In the genomic region with DNA sequence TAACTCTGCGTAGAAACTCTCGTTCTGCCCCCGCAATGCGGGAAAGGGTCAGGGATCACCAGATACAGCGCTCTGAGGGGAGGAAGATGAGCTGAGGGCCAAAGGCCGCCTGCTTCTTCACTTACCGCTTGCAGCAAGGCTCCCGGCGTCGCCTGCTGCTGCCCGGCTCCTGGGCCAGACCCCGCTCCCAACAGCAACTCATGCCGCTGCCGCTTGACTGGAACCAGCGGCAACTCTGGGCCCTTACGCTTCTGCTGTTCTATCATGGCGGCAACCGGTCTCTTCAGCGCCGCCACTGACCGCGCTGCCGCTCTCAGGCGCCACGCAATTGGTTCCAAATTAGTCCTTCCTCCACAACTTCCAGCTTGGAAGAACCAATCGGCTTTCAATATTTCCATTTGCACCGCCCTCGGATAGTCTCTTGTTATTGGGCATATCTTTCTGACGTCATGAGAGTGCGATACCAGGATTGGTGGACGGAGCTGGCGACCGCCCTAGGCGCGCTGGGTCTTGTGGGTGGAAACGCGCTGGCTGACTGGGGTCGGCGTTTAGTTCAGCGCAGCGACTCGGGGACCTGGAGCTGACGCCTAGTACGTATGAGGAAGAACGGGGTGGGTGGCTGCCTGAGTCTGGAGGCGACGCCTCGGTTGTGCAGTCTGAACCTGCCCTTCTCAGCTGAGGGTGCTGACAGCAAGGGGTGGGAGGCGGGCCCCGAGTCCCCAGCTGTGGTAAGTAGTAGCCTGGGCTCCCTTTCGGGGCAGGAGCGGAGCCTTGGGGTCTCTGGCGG, we compare ENCODE assay signal across 1 cellular context.
TF ChIP-seq lines count a peak whose summit lies in the region.

A gene (minus strand): TSS at position 303 of the 787 bp plus-strand sequence. CDS start 37 bp downstream, at position 266.
A gene with protein sequence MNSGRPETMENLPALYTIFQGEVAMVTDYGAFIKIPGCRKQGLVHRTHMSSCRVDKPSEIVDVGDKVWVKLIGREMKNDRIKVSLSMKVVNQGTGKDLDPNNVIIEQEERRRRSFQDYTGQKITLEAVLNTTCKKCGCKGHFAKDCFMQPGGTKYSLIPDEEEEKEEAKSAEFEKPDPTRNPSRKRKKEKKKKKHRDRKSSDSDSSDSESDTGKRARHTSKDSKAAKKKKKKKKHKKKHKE (plus strand): TSS at position 547 of the 787 bp plus-strand sequence. CDS start 13,067 bp downstream, outside the sequence.

TF ChIP-seq in HepG2, 621 proteins besides CTCF, POLR2A, EP300 and RAD21 (continued from another document and continues in another):
- TF ChIP-seq, protein P1, sequence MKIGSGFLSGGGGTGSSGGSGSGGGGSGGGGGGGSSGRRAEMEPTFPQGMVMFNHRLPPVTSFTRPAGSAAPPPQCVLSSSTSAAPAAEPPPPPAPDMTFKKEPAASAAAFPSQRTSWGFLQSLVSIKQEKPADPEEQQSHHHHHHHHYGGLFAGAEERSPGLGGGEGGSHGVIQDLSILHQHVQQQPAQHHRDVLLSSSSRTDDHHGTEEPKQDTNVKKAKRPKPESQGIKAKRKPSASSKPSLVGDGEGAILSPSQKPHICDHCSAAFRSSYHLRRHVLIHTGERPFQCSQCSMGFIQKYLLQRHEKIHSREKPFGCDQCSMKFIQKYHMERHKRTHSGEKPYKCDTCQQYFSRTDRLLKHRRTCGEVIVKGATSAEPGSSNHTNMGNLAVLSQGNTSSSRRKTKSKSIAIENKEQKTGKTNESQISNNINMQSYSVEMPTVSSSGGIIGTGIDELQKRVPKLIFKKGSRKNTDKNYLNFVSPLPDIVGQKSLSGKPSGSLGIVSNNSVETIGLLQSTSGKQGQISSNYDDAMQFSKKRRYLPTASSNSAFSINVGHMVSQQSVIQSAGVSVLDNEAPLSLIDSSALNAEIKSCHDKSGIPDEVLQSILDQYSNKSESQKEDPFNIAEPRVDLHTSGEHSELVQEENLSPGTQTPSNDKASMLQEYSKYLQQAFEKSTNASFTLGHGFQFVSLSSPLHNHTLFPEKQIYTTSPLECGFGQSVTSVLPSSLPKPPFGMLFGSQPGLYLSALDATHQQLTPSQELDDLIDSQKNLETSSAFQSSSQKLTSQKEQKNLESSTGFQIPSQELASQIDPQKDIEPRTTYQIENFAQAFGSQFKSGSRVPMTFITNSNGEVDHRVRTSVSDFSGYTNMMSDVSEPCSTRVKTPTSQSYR (CRISPR knock-in tag; IDR thresholded peaks at IDR 0.05; ENCODE audit: borderline replicate concordance) = no peak
- TF ChIP-seq, protein P2, sequence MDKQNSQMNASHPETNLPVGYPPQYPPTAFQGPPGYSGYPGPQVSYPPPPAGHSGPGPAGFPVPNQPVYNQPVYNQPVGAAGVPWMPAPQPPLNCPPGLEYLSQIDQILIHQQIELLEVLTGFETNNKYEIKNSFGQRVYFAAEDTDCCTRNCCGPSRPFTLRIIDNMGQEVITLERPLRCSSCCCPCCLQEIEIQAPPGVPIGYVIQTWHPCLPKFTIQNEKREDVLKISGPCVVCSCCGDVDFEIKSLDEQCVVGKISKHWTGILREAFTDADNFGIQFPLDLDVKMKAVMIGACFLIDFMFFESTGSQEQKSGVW (CRISPR knock-in tag; IDR thresholded peaks at IDR 0.05; ENCODE audit: borderline replicate concordance) = no peak
- no peak for TF ChIP-seq ZKSCAN5 (CRISPR knock-in tag; IDR thresholded peaks at IDR 0.05)
- TF ChIP-seq, protein P3, sequence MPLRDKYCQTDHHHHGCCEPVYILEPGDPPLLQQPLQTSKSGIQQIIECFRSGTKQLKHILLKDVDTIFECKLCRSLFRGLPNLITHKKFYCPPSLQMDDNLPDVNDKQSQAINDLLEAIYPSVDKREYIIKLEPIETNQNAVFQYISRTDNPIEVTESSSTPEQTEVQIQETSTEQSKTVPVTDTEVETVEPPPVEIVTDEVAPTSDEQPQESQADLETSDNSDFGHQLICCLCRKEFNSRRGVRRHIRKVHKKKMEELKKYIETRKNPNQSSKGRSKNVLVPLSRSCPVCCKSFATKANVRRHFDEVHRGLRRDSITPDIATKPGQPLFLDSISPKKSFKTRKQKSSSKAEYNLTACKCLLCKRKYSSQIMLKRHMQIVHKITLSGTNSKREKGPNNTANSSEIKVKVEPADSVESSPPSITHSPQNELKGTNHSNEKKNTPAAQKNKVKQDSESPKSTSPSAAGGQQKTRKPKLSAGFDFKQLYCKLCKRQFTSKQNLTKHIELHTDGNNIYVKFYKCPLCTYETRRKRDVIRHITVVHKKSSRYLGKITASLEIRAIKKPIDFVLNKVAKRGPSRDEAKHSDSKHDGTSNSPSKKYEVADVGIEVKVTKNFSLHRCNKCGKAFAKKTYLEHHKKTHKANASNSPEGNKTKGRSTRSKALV (CRISPR knock-in tag; IDR thresholded peaks at IDR 0.05) = no peak; the same call in 1 of the 2 replicates
- TF ChIP-seq, protein P4, sequence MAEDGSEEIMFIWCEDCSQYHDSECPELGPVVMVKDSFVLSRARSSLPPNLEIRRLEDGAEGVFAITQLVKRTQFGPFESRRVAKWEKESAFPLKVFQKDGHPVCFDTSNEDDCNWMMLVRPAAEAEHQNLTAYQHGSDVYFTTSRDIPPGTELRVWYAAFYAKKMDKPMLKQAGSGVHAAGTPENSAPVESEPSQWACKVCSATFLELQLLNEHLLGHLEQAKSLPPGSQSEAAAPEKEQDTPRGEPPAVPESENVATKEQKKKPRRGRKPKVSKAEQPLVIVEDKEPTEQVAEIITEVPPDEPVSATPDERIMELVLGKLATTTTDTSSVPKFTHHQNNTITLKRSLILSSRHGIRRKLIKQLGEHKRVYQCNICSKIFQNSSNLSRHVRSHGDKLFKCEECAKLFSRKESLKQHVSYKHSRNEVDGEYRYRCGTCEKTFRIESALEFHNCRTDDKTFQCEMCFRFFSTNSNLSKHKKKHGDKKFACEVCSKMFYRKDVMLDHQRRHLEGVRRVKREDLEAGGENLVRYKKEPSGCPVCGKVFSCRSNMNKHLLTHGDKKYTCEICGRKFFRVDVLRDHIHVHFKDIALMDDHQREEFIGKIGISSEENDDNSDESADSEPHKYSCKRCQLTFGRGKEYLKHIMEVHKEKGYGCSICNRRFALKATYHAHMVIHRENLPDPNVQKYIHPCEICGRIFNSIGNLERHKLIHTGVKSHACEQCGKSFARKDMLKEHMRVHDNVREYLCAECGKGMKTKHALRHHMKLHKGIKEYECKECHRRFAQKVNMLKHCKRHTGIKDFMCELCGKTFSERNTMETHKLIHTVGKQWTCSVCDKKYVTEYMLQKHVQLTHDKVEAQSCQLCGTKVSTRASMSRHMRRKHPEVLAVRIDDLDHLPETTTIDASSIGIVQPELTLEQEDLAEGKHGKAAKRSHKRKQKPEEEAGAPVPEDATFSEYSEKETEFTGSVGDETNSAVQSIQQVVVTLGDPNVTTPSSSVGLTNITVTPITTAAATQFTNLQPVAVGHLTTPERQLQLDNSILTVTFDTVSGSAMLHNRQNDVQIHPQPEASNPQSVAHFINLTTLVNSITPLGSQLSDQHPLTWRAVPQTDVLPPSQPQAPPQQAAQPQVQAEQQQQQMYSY (CRISPR knock-in tag; IDR thresholded peaks at IDR 0.05) = 0 out of 2 replicates have a peak, but pooled peaks have one; percentile 19
- no peak for TF ChIP-seq ELF4 (CRISPR knock-in tag; IDR thresholded peaks at IDR 0.05; ENCODE audit: borderline replicate concordance)
- TF ChIP-seq NCOA5 (CRISPR knock-in tag; IDR thresholded peaks at IDR 0.05) = no peak
- TF ChIP-seq, protein P5, sequence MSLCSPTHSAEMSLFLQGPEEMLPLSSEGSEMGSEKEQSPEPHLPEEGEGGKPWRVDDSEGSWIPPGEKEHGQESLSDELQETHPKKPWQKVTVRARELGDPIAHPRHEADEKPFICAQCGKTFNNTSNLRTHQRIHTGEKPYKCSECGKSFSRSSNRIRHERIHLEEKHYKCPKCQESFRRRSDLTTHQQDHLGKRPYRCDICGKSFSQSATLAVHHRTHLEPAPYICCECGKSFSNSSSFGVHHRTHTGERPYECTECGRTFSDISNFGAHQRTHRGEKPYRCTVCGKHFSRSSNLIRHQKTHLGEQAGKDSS (CRISPR knock-in tag; IDR thresholded peaks at IDR 0.05; ENCODE audit: borderline replicate concordance, low read depth) = no peak; the same call in 1 of the 2 replicates
- TF ChIP-seq ZFP37 (CRISPR knock-in tag; IDR thresholded peaks at IDR 0.05; ENCODE audit: borderline replicate concordance) = 0 out of 2 replicates have a peak, but pooled peaks have one; percentile 16
- TF ChIP-seq MYC (CRISPR knock-in tag; IDR thresholded peaks at IDR 0.05; ENCODE audit: borderline replicate concordance) = peak; percentile 77; the same call in 1 of the 2 replicates
- no peak for TF ChIP-seq MATR3 (CRISPR knock-in tag; IDR thresholded peaks at IDR 0.05)
- TF ChIP-seq ZNF547 (CRISPR knock-in tag; IDR thresholded peaks at IDR 0.05) = peak; percentile 62
- TF ChIP-seq CREB1 (IDR thresholded peaks at IDR 0.05) = peak; percentile 99
- TF ChIP-seq CREB1 (CRISPR knock-in tag; IDR thresholded peaks at IDR 0.05) = peak; percentile 99
- no peak for TF ChIP-seq CENPX (CRISPR knock-in tag; IDR thresholded peaks at IDR 0.05)
- no peak; the same call in 1 of the 2 replicates for TF ChIP-seq ZNF232 (CRISPR knock-in tag; IDR thresholded peaks at IDR 0.05; ENCODE audit: borderline replicate concordance)
- TF ChIP-seq, protein P6, sequence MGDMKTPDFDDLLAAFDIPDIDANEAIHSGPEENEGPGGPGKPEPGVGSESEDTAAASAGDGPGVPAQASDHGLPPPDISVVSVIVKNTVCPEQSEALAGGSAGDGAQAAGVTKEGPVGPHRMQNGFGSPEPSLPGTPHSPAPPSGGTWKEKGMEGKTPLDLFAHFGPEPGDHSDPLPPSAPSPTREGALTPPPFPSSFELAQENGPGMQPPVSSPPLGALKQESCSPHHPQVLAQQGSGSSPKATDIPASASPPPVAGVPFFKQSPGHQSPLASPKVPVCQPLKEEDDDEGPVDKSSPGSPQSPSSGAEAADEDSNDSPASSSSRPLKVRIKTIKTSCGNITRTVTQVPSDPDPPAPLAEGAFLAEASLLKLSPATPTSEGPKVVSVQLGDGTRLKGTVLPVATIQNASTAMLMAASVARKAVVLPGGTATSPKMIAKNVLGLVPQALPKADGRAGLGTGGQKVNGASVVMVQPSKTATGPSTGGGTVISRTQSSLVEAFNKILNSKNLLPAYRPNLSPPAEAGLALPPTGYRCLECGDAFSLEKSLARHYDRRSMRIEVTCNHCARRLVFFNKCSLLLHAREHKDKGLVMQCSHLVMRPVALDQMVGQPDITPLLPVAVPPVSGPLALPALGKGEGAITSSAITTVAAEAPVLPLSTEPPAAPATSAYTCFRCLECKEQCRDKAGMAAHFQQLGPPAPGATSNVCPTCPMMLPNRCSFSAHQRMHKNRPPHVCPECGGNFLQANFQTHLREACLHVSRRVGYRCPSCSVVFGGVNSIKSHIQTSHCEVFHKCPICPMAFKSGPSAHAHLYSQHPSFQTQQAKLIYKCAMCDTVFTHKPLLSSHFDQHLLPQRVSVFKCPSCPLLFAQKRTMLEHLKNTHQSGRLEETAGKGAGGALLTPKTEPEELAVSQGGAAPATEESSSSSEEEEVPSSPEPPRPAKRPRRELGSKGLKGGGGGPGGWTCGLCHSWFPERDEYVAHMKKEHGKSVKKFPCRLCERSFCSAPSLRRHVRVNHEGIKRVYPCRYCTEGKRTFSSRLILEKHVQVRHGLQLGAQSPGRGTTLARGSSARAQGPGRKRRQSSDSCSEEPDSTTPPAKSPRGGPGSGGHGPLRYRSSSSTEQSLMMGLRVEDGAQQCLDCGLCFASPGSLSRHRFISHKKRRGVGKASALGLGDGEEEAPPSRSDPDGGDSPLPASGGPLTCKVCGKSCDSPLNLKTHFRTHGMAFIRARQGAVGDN (CRISPR knock-in tag; IDR thresholded peaks at IDR 0.05) = peak; percentile 85
- no peak for TF ChIP-seq CBFB (CRISPR knock-in tag; IDR thresholded peaks at IDR 0.05)
- peak; percentile 66 for TF ChIP-seq KDM2A (CRISPR knock-in tag; IDR thresholded peaks at IDR 0.05; ENCODE audit: borderline replicate concordance, low read depth)
- TF ChIP-seq, protein P7, sequence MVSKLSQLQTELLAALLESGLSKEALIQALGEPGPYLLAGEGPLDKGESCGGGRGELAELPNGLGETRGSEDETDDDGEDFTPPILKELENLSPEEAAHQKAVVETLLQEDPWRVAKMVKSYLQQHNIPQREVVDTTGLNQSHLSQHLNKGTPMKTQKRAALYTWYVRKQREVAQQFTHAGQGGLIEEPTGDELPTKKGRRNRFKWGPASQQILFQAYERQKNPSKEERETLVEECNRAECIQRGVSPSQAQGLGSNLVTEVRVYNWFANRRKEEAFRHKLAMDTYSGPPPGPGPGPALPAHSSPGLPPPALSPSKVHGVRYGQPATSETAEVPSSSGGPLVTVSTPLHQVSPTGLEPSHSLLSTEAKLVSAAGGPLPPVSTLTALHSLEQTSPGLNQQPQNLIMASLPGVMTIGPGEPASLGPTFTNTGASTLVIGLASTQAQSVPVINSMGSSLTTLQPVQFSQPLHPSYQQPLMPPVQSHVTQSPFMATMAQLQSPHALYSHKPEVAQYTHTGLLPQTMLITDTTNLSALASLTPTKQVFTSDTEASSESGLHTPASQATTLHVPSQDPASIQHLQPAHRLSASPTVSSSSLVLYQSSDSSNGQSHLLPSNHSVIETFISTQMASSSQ (IDR thresholded peaks at IDR 0.05; ENCODE audit: low read depth) = no peak
- TF ChIP-seq, protein P7 (CRISPR knock-in tag; IDR thresholded peaks at IDR 0.05; ENCODE audit: borderline replicate concordance) = no peak
- TF ChIP-seq SRSF4 (IDR thresholded peaks at IDR 0.05; ENCODE audit: low read depth, low read length, poor library complexity, severe bottlenecking) = no peak
- TF ChIP-seq ZNF556 (CRISPR knock-in tag; IDR thresholded peaks at IDR 0.05; ENCODE audit: borderline replicate concordance) = no peak
- TF ChIP-seq DNMT1 (CRISPR knock-in tag; IDR thresholded peaks at IDR 0.05) = no peak
- TF ChIP-seq REXO4 (CRISPR knock-in tag; IDR thresholded peaks at IDR 0.05; ENCODE audit: borderline replicate concordance) = no peak
- TF ChIP-seq ZNF367 (CRISPR knock-in tag; IDR thresholded peaks at IDR 0.05; ENCODE audit: borderline replicate concordance) = no peak
- no peak for TF ChIP-seq SIX4 (CRISPR knock-in tag; IDR thresholded peaks at IDR 0.05)
- 0 out of 4 replicates have a peak, but pooled peaks of 1 of the 2 experiments have one; percentile 41 for TF ChIP-seq KLF16 (CRISPR knock-in tag; IDR thresholded peaks at IDR 0.05)
- TF ChIP-seq MYNN (CRISPR knock-in tag; IDR thresholded peaks at IDR 0.05; ENCODE audit: low read depth) = no peak
- peak; percentile 94; the same call in 1 of the 2 replicates for TF ChIP-seq RFXANK (CRISPR knock-in tag; IDR thresholded peaks at IDR 0.05)
